In genomic region chr10:77649333-77650331, GRCh38 we compare ENCODE assay signal across 17 cellular contexts.
DNase-seq lines count a peak whose midpoint lies in the region; ATAC-seq lines count a peak whose summit lies in the region.
"Had no signal": no experiment of that assay in that cellular context is flagged by ENCODE, and none has a peak within 500 bp of the region (broad histone marks: within the 10 kb centered on the region; RNA-seq: fewer than 3 reads in every experiment).

No MANE protein-coding gene starts in this region.

- ATAC-seq in GM18511 (IDR thresholded peaks at IDR 0.05; ENCODE audit: unreplicated experiment) (peak; percentile 75), GM21619 (IDR thresholded peaks at IDR 0.05; ENCODE audit: unreplicated experiment) (peak; percentile 53), HG02852 (IDR thresholded peaks at IDR 0.05; ENCODE audit: unreplicated experiment) (no peak)
- ATAC-seq: gastrocnemius medialis, sciatic nerve had no signal

- peak; percentile 22 for DNase-seq in MV-4-11 (lab: John Stamatoyannopoulos, UW)
- peak; percentile 56 for DNase-seq in iPS-NIHi7 (ENCODE audit: extremely low spot score)
- no peak for DNase-seq in putamen (ENCODE audit: low spot score)
- DNase-seq in NCI-H2196 treated with DMSO at 0.1 percent for 48 hours (lab: John Stamatoyannopoulos, UW; ENCODE audit: unreplicated experiment) = no peak
- DNase-seq in NCI-H446 treated with DMSO at 0.1 percent for 48 hours (lab: John Stamatoyannopoulos, UW) = no peak
- DNase-seq: activated CD4-positive, CD25-positive, alpha-beta regulatory T cell; activated effector memory CD4-positive, alpha-beta T cell treated with Interleukin-2 at 50 U/mL for 16 hours; anterior cingulate cortex; gastrocnemius medialis; NCI-H1694; NCI-H524; stimulated activated CD4-positive, alpha-beta T cell treated with anti-CD3 and anti-CD28 coated beads, Interleukin-2, amount 100 ng/mL, for 48 hours; stimulated activated CD8-positive, alpha-beta memory T cell treated with anti-CD3 and anti-CD28 coated beads, Interleukin-4, amount 100 ng/mL, for 48 hours had no signal

Comparison
In these comparisons a context has a peak if more than half of its experiments do, and no peak if none do; other contexts are left out.
1. DNase-seq: peak in MV-4-11 (single experiment) and iPS-NIHi7 (single experiment); none in putamen (single experiment), NCI-H2196 treated with DMSO at 0.1 percent for 48 hours (single experiment) and NCI-H446 treated with DMSO at 0.1 percent for 48 hours (single experiment).